22 cellular contexts compared by ENCODE assay signal in genomic region chr2:55970506-55970905, GRCh38. TPM values are rescaled to one million over a fixed set of nuclear protein-coding genes. Genes with fewer than 3 reads are reported as not detected.
DNase-seq lines count a peak whose midpoint lies in the region; ATAC-seq and TF ChIP-seq lines count a peak whose summit lies in the region.
"Had no signal": no experiment of that assay in that cellular context is flagged by ENCODE, and none has a peak within 500 bp of the region (broad histone marks: within the 10 kb centered on the region; RNA-seq: fewer than 3 reads in every experiment).

No MANE protein-coding gene starts in this region.

- no peaks in the 10 kb centered on the region for H3K36me3 ChIP-seq in GM23248 (ENCODE audit: low read depth)
- H3K36me3 ChIP-seq in adipocyte (ENCODE audit: control insufficient read depth, insufficient read depth, low read length, severe bottlenecking), result no peaks in the 10 kb centered on the region
- H3K36me3 ChIP-seq: BE2C; BLaER1 treated with 17β-estradiol and CSF1 and Interleukin-3, amounts not matched to agents 10 nM and 100 nM had no signal

- DNase-seq in AG09319 (ENCODE audit: extremely low read depth, low read depth) (peak; percentile 42), GM23248 (no peak), adipocyte (ENCODE audit: low read depth) (peak; percentile 52), fibroblast of mammary gland (ENCODE audit: low read depth) (peak; percentile 19), SHP77 (lab: John Stamatoyannopoulos, UW) (no peak), NAMALWA (ENCODE audit: low spot score) (no peak), T-helper 2 cell (no peak)
- DNase-seq: 8988T; AML-193; BE2C; CD4-positive, alpha-beta T cell; CD8-positive, alpha-beta memory T cell; DMS 273 treated with DMSO at 0.1 percent for 48 hours; DMS79; EL; GDM1; GOT3; H7; HCEC 1CT had no signal

- TF ChIP-seq CTCF in AG09319 (IDR thresholded peaks at IDR 0.05; ENCODE audit: low read depth, low read length) (no peak), fibroblast of mammary gland (conservative IDR thresholded peaks at IDR 0.05; ENCODE audit: control insufficient read depth, insufficient read depth, low read depth, low read length) (no peak)

- in situ Hi-C loops in GM23248 (cut with MboI), result no loop called here

- peaks cover 17% of the 10 kb centered on the region for H3F3A ChIP-seq in GM23248 (ENCODE audit: insufficient read depth)

- no peak overlapping the region for H3K27ac ChIP-seq in GM23248
- H3K27ac ChIP-seq: BLaER1 treated with 17β-estradiol and CSF1 and Interleukin-3, amounts not matched to agents 10 nM and 100 nM had no signal

- 0 out of 2 replicates have a peak overlapping the region, but pooled peaks have one; percentile 8 for H2AFZ ChIP-seq in GM23248

- no peaks in the 10 kb centered on the region for H4K20me1 ChIP-seq in GM23248 (ENCODE audit: insufficient read depth)
- H4K20me1 ChIP-seq: BLaER1 treated with 17β-estradiol and CSF1 and Interleukin-3, amounts not matched to agents 10 nM and 100 nM had no signal

- H3K27me3 ChIP-seq in GM23248 (replicated peaks; ENCODE audit: insufficient read depth), result no peaks in the 10 kb centered on the region
- no peaks in the 10 kb centered on the region for H3K27me3 ChIP-seq in adipocyte (replicated peaks; ENCODE audit: control insufficient read depth, insufficient read depth, low read length)
- H3K27me3 ChIP-seq: BE2C; BLaER1 treated with 17β-estradiol and CSF1 and Interleukin-3, amounts not matched to agents 10 nM and 100 nM had no signal

- H3K9me3 ChIP-seq in GM23248 (ENCODE audit: low read depth), result no peaks in the 10 kb centered on the region
- H3K9me3 ChIP-seq in adipocyte (ENCODE audit: control insufficient read depth, low read length), result no peaks in the 10 kb centered on the region
- H3K9me3 ChIP-seq: BE2C had no signal

- no peak overlapping the region for H3K4me2 ChIP-seq in GM23248 (ENCODE audit: unreplicated experiment)

- no peaks in the 10 kb centered on the region for H3K79me2 ChIP-seq in GM23248 (ENCODE audit: insufficient read depth)

- peaks cover 7% of the 10 kb centered on the region; the same call in 1 of the 2 replicates for H3K9me2 ChIP-seq in GM23248 (ENCODE audit: insufficient read depth)

- H3K9ac ChIP-seq in GM23248 (no peak overlapping the region), adipocyte (ENCODE audit: low read length) (no peak overlapping the region)
- H3K9ac ChIP-seq: BLaER1 treated with 17β-estradiol and CSF1 and Interleukin-3, amounts not matched to agents 10 nM and 100 nM had no signal

- WGBS in GM23248 (ENCODE audit: low coverage in 1 of 2, low lambda C conversion rate in 2 of 2, missing lambda C conversion rate in 2 of 2), 2 experiments, result 35 to 36% methylated on average over 2 of the region's 2 CpGs

- no peak overlapping the region for H3K4me3 ChIP-seq in GM23248
- H3K4me3 ChIP-seq in adipocyte (ENCODE audit: low read length), result no peak overlapping the region
- H3K4me3 ChIP-seq in fibroblast of mammary gland (ENCODE audit: control insufficient read depth, low read depth, low read length), result no peak overlapping the region
- H3K4me3 ChIP-seq: BLaER1 treated with 17β-estradiol and CSF1 and Interleukin-3, amounts not matched to agents 10 nM and 100 nM had no signal

- H3K4me1 ChIP-seq in GM23248 (ENCODE audit: insufficient read depth) (peaks cover 18% of the 10 kb centered on the region), adipocyte (ENCODE audit: control insufficient read depth, insufficient read depth, low read length) (peaks cover 14% of the 10 kb centered on the region)
- H3K4me1 ChIP-seq: BE2C had no signal

- no peak for ATAC-seq in HG03521 (IDR thresholded peaks at IDR 0.05; ENCODE audit: unreplicated experiment)

RNA-seq across cellular contexts. Expression of gene EFEMP1, which starts 46.9 kb away (rescaled TPM):
- total RNA-seq in GM23248 (2014; rRNA removed; shearing (Covaris generic)), result 1,343 and 1,498 TPM in 2 replicates
- polyA plus RNA-seq in GM23248 (2016; fragmentation: Nextera tagmentation; extraction: Ambion mirVana), result 1,133 and 1,145 TPM in 2 replicates
- total RNA-seq: CD4-positive, alpha-beta T cell; CD8-positive, alpha-beta memory T cell had no signal
- polyA plus RNA-seq: CD14-positive monocyte; CD8-positive, alpha-beta memory T cell had no signal

Comparison
In these comparisons a context has a peak if more than half of its experiments do, and no peak if none do; other contexts are left out.
1. DNase-seq: peak in AG09319 (single experiment), adipocyte (single experiment) and fibroblast of mammary gland (single experiment); none in GM23248 (single experiment), SHP77 (0 of 2), NAMALWA (single experiment) and T-helper 2 cell (0 of 5).